In the genomic region with DNA sequence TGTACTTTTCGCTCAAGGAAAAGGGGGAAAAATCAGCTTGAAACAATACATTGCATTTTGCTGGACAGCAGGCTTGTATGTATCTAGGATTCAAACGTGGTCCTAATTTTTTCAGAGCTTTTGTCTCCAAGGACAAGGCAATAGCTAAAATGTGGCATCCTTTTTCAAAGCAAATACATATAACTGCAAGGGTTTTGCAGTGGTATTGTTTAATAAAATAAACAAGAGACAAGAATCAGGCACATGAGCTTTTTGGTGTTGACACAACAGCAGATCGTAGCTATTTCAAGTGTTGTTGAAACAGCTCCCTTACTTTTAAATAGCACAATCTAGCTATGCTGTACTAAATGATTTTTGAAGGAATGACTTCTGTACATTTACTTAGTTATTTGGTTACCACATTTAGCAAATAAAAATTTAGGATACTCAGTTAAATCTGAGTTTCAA, we compare ENCODE assay signal across 12 cellular contexts.
DNase-seq lines count a peak whose midpoint lies in the region; TF ChIP-seq lines count a peak whose summit lies in the region.
"Had no signal": no experiment of that assay in that cellular context is flagged by ENCODE, and none has a peak within 500 bp of the region (broad histone marks: within the 10 kb centered on the region; RNA-seq: fewer than 3 reads in every experiment).

No MANE protein-coding gene starts in this region.

- TF ChIP-seq POLR2A in prostate gland (IDR thresholded peaks at IDR 0.05), result no peak

- no peaks in the 10 kb centered on the region for H4K20me1 ChIP-seq in PC-9 (ENCODE audit: insufficient read depth)

- H3K4me3 ChIP-seq in PC-9 (no peak overlapping the region), prostate gland (no peak overlapping the region)

- 12% methylated on average over 3 of the region's 3 CpGs for WGBS in prostate gland

- no peaks in the 10 kb centered on the region for H3K4me1 ChIP-seq in PC-9 (replicated peaks; ENCODE audit: insufficient read depth)
- no peaks in the 10 kb centered on the region for H3K4me1 ChIP-seq in prostate gland (replicated peaks)

- no peak overlapping the region for H3K27ac ChIP-seq in PC-9
- no peak overlapping the region for H3K27ac ChIP-seq in prostate gland

- POLR2A ChIA-PET in PC-9 (lab: Charles Lee; ENCODE audit: unreplicated experiment), result interaction anchor here (0.6 kb wide), 2 partner anchors 50 to 129 kb away, joined by 9 to 10 read pairs; no protein-coding TSS in a partner anchor

- no peak for TF ChIP-seq CTCF in PC-9 (conservative IDR thresholded peaks at IDR 0.05)
- TF ChIP-seq CTCF in prostate gland (IDR thresholded peaks at IDR 0.05), result no peak

- H3K9me2 ChIP-seq in PC-9 (ENCODE audit: insufficient read depth), result no peaks in the 10 kb centered on the region

- H2AFZ ChIP-seq in PC-9, result peak overlapping the region; percentile 25; the same call in 1 of the 2 replicates

- H3K4me2 ChIP-seq in PC-9, result no peak overlapping the region

- CTCF ChIA-PET in PC-9 (lab: Charles Lee), result interaction anchor here (0.6 kb wide), 1 partner anchor 129 kb away, joined by 4 read pairs; no protein-coding TSS in a partner anchor

- no peaks in the 10 kb centered on the region for H3F3A ChIP-seq in PC-9 (ENCODE audit: insufficient read depth, low read depth)

- no peaks in the 10 kb centered on the region for H3K36me3 ChIP-seq in PC-9 (ENCODE audit: low read depth)
- no peaks in the 10 kb centered on the region for H3K36me3 ChIP-seq in prostate gland
- H3K36me3 ChIP-seq: tibial nerve had no signal

- intact Hi-C loops in PC-9 (cut with micrococcal nuclease; ENCODE audit: unreplicated experiment) (no loop called here), prostate gland (cut with DNase I) (no loop called here)

- BruUV-seq in PC-9 (replicated peaks; lab: Mats Ljungman, UMichigan), result no TSS peak

- H3K27me3 ChIP-seq in PC-9 (ENCODE audit: insufficient read depth, low read depth), result no peaks in the 10 kb centered on the region
- no peaks in the 10 kb centered on the region for H3K27me3 ChIP-seq in prostate gland (replicated peaks; ENCODE audit: insufficient read depth)
- H3K27me3 ChIP-seq: tibial nerve had no signal

- H3K79me2 ChIP-seq in PC-9 (ENCODE audit: low read depth), result no peaks in the 10 kb centered on the region

- DNase-seq in NCI-H1092 treated with DMSO at 0.1 percent for 48 hours (lab: John Stamatoyannopoulos, UW) (peak; percentile 38), NCI-H1092 (lab: John Stamatoyannopoulos, UW) (no peak), PC-9 (no peak), fibroblast of peridontal ligament (ENCODE audit: extremely low read depth) (peak; percentile 16), smooth muscle cell of the brain vasculature (ENCODE audit: low read depth, low spot score) (peak; percentile 39), prostate gland (ENCODE audit: low spot score) (no peak), NCI-H1694 (lab: John Stamatoyannopoulos, UW) (no peak), activated gamma-delta T cell treated with Interleukin-2 at 50 U/mL for 16 hours (no peak)
- DNase-seq: 8988T; activated CD4-positive, alpha-beta memory T cell treated with anti-CD3 and anti-CD28 coated beads for 36 hours; NCI-H1436 had no signal

- H3K9me3 ChIP-seq in PC-9 (ENCODE audit: insufficient read depth, low read depth), result no peaks in the 10 kb centered on the region
- no peaks in the 10 kb centered on the region for H3K9me3 ChIP-seq in prostate gland
- H3K9me3 ChIP-seq: tibial nerve had no signal

Comparison
In these comparisons a context has a peak if more than half of its experiments do, and no peak if none do; other contexts are left out.
1. DNase-seq: peak in NCI-H1092 treated with DMSO at 0.1 percent for 48 hours (single experiment), fibroblast of peridontal ligament (single experiment) and smooth muscle cell of the brain vasculature (single experiment); none in NCI-H1092 (single experiment), PC-9 (0 of 2), prostate gland (single experiment), NCI-H1694 (single experiment) and activated gamma-delta T cell treated with Interleukin-2 at 50 U/mL for 16 hours (single experiment).